In genomic region chr13:26476111-26476743, GRCh38 we compare ENCODE assay signal across 1 cellular context.
TF ChIP-seq lines count a peak whose summit lies in the region.

No MANE protein-coding gene starts in this region.

TF ChIP-seq in HepG2, 621 proteins besides CTCF, POLR2A, EP300 and RAD21 (continued from another document):
- TF ChIP-seq, protein P1, sequence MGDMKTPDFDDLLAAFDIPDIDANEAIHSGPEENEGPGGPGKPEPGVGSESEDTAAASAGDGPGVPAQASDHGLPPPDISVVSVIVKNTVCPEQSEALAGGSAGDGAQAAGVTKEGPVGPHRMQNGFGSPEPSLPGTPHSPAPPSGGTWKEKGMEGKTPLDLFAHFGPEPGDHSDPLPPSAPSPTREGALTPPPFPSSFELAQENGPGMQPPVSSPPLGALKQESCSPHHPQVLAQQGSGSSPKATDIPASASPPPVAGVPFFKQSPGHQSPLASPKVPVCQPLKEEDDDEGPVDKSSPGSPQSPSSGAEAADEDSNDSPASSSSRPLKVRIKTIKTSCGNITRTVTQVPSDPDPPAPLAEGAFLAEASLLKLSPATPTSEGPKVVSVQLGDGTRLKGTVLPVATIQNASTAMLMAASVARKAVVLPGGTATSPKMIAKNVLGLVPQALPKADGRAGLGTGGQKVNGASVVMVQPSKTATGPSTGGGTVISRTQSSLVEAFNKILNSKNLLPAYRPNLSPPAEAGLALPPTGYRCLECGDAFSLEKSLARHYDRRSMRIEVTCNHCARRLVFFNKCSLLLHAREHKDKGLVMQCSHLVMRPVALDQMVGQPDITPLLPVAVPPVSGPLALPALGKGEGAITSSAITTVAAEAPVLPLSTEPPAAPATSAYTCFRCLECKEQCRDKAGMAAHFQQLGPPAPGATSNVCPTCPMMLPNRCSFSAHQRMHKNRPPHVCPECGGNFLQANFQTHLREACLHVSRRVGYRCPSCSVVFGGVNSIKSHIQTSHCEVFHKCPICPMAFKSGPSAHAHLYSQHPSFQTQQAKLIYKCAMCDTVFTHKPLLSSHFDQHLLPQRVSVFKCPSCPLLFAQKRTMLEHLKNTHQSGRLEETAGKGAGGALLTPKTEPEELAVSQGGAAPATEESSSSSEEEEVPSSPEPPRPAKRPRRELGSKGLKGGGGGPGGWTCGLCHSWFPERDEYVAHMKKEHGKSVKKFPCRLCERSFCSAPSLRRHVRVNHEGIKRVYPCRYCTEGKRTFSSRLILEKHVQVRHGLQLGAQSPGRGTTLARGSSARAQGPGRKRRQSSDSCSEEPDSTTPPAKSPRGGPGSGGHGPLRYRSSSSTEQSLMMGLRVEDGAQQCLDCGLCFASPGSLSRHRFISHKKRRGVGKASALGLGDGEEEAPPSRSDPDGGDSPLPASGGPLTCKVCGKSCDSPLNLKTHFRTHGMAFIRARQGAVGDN (CRISPR knock-in tag; IDR thresholded peaks at IDR 0.05): peak; percentile 66
- TF ChIP-seq, protein P2, sequence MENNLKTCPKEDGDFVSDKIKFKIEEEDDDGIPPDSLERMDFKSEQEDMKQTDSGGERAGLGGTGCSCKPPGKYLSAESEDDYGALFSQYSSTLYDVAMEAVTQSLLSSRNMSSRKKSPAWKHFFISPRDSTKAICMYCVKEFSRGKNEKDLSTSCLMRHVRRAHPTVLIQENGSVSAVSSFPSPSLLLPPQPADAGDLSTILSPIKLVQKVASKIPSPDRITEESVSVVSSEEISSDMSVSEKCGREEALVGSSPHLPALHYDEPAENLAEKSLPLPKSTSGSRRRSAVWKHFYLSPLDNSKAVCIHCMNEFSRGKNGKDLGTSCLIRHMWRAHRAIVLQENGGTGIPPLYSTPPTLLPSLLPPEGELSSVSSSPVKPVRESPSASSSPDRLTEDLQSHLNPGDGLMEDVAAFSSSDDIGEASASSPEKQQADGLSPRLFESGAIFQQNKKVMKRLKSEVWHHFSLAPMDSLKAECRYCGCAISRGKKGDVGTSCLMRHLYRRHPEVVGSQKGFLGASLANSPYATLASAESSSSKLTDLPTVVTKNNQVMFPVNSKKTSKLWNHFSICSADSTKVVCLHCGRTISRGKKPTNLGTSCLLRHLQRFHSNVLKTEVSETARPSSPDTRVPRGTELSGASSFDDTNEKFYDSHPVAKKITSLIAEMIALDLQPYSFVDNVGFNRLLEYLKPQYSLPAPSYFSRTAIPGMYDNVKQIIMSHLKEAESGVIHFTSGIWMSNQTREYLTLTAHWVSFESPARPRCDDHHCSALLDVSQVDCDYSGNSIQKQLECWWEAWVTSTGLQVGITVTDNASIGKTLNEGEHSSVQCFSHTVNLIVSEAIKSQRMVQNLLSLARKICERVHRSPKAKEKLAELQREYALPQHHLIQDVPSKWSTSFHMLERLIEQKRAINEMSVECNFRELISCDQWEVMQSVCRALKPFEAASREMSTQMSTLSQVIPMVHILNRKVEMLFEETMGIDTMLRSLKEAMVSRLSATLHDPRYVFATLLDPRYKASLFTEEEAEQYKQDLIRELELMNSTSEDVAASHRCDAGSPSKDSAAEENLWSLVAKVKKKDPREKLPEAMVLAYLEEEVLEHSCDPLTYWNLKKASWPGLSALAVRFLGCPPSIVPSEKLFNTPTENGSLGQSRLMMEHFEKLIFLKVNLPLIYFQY (CRISPR knock-in tag; IDR thresholded peaks at IDR 0.05; ENCODE audit: borderline replicate concordance): no peak
- no peak for TF ChIP-seq IRF9 (CRISPR knock-in tag; IDR thresholded peaks at IDR 0.05; ENCODE audit: borderline replicate concordance)
- no peak for TF ChIP-seq ZNF703 (CRISPR knock-in tag; IDR thresholded peaks at IDR 0.05; ENCODE audit: borderline replicate concordance)
- no peak for TF ChIP-seq ZNF790 (CRISPR knock-in tag; IDR thresholded peaks at IDR 0.05; ENCODE audit: borderline replicate concordance)
- TF ChIP-seq ZNF496 (CRISPR knock-in tag; IDR thresholded peaks at IDR 0.05; ENCODE audit: insufficient replicate concordance): no peak
- TF ChIP-seq KAT7 (CRISPR knock-in tag; IDR thresholded peaks at IDR 0.05; ENCODE audit: borderline replicate concordance): no peak
- no peak for TF ChIP-seq TEAD3 (CRISPR knock-in tag; optimal IDR thresholded peaks at IDR 0.05; ENCODE audit: borderline replicate concordance)
- TF ChIP-seq ZNF263 (CRISPR knock-in tag; IDR thresholded peaks at IDR 0.05): 0 out of 2 replicates have a peak, but pooled peaks have one; percentile 9
- TF ChIP-seq SAFB2 (CRISPR knock-in tag; IDR thresholded peaks at IDR 0.05; ENCODE audit: borderline replicate concordance, low read depth): no peak
- TF ChIP-seq YEATS2 (CRISPR knock-in tag; IDR thresholded peaks at IDR 0.05; ENCODE audit: borderline replicate concordance): no peak
- TF ChIP-seq ATF5 (CRISPR knock-in tag; IDR thresholded peaks at IDR 0.05; ENCODE audit: low read depth): no peak
- no peak for TF ChIP-seq ZNF543 (CRISPR knock-in tag; IDR thresholded peaks at IDR 0.05)
- no peak for TF ChIP-seq SIN3A (IDR thresholded peaks at IDR 0.05; ENCODE audit: borderline replicate concordance, low read depth, low read length)
- no peak for TF ChIP-seq ZSCAN29 (CRISPR knock-in tag; conservative IDR thresholded peaks at IDR 0.05)
- TF ChIP-seq ZNF670 (CRISPR knock-in tag; IDR thresholded peaks at IDR 0.05; ENCODE audit: borderline replicate concordance): no peak
- TF ChIP-seq CHD2 (IDR thresholded peaks at IDR 0.05; ENCODE audit: low read depth, low read length): no peak
- no peak for TF ChIP-seq JARID2 (CRISPR knock-in tag; IDR thresholded peaks at IDR 0.05; ENCODE audit: insufficient replicate concordance)
- TF ChIP-seq ZNF724P (CRISPR knock-in tag; IDR thresholded peaks at IDR 0.05; ENCODE audit: borderline replicate concordance): no peak
- no peak for TF ChIP-seq NFKB2 (CRISPR knock-in tag; IDR thresholded peaks at IDR 0.05; ENCODE audit: borderline replicate concordance)
- no peak for TF ChIP-seq ZNF616 (CRISPR knock-in tag; IDR thresholded peaks at IDR 0.05; ENCODE audit: low read depth)
- TF ChIP-seq, protein P3, sequence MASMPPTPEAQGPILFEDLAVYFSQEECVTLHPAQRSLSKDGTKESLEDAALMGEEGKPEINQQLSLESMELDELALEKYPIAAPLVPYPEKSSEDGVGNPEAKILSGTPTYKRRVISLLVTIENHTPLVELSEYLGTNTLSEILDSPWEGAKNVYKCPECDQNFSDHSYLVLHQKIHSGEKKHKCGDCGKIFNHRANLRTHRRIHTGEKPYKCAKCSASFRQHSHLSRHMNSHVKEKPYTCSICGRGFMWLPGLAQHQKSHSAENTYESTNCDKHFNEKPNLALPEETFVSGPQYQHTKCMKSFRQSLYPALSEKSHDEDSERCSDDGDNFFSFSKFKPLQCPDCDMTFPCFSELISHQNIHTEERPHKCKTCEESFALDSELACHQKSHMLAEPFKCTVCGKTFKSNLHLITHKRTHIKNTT (CRISPR knock-in tag; IDR thresholded peaks at IDR 0.05): no peak
- TF ChIP-seq RXRB (CRISPR knock-in tag; IDR thresholded peaks at IDR 0.05; ENCODE audit: borderline replicate concordance): no peak
- TF ChIP-seq ZNF446 (CRISPR knock-in tag; IDR thresholded peaks at IDR 0.05): no peak
- no peak for TF ChIP-seq ZNF451 (CRISPR knock-in tag; IDR thresholded peaks at IDR 0.05)
- no peak for TF ChIP-seq GABPA (IDR thresholded peaks at IDR 0.05; ENCODE audit: low read depth, low read length)
- peak; percentile 29; the same call in 1 of the 2 replicates for TF ChIP-seq GABPA (CRISPR knock-in tag; IDR thresholded peaks at IDR 0.05; ENCODE audit: low read depth)
- no peak for TF ChIP-seq CCDC6 (CRISPR knock-in tag; IDR thresholded peaks at IDR 0.05)
- no peak for TF ChIP-seq ZNF441 (CRISPR knock-in tag; IDR thresholded peaks at IDR 0.05; ENCODE audit: borderline replicate concordance)
- no peak for TF ChIP-seq ZNF17 (CRISPR knock-in tag; IDR thresholded peaks at IDR 0.05)
- TF ChIP-seq KLF9 (CRISPR knock-in tag; IDR thresholded peaks at IDR 0.05; ENCODE audit: low read depth): no peak
- TF ChIP-seq NONO (IDR thresholded peaks at IDR 0.05): no peak
- no peak for TF ChIP-seq NONO (CRISPR knock-in tag; conservative IDR thresholded peaks at IDR 0.05)
- TF ChIP-seq PLRG1 (conservative IDR thresholded peaks at IDR 0.05): no peak
